Comparison of ENCODE assay signal across 15 cellular contexts in the genomic region with DNA sequence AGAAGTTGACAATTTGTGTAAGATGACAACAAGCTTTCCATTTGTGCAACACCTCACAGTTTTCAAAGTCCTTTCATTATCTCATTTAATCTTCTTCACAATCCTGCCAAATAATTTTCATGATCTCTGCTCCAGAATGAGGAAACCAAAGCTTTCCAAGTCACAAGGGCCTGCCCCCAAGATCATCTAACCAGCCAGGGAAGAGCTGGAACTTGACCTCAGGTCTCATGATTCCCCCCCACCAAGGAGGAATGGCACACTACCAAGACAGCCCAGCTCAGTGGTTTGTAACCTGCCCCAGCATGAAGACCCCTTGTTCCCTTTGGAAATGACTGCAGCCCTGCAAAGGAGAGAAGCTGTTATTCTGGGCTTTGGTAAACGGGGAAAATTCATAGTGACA.
"Had no signal": no experiment of that assay in that cellular context is flagged by ENCODE, and none has a peak within 500 bp of the region (broad histone marks: within the 10 kb centered on the region; RNA-seq: fewer than 3 reads in every experiment).

No MANE protein-coding gene starts in this region.

- H3K4me3 ChIP-seq: dorsolateral prefrontal cortex, sigmoid colon, testis had no signal

- H3K36me3 Mint-ChIP-seq: activated naive CD4-positive, alpha-beta T cell treated with anti-CD3 and anti-CD28 coated beads, Interleukin-2, amount 50 U/mL, for 24 hours had no signal

- DNase-seq: activated B cell treated with CpG ODN at 0.5 μM for 24 hours; activated CD4-positive, alpha-beta T cell treated with anti-CD3 and anti-CD28 coated beads, Interleukin-2, amount 10 ng/mL, durations not matched to agents 24 days and 14 days; activated CD8-positive, alpha-beta memory T cell treated with anti-CD3 and anti-CD28 coated beads for 24 hours; amygdala; dorsolateral prefrontal cortex; foreskin fibroblast; left colon; sigmoid colon; stimulated activated CD4-positive, alpha-beta T cell treated with anti-CD3 and anti-CD28 coated beads, Interleukin-12 subunit alpha, Interleukin-12 subunit beta, amount 100 ng/mL, for 4 hours; stimulated activated naive CD8-positive, alpha-beta T cell treated with anti-CD3 and anti-CD28 coated beads, Interleukin-15, Interleukin-2, amounts not matched to agents 100 U/mL and 50 U/mL, for 24 hours; testis had no signal

- H3K9me3 Mint-ChIP-seq: activated B cell treated with CpG ODN at 0.5 μM for 24 hours; activated CD4-positive, alpha-beta T cell treated with anti-CD3 and anti-CD28 coated beads, Interleukin-2, amount 10 ng/mL, durations not matched to agents 24 days and 14 days; activated naive CD4-positive, alpha-beta T cell treated with anti-CD3 and anti-CD28 coated beads, Interleukin-2, amount 50 U/mL, for 24 hours; activated T-helper 2 cell treated with anti-CD3 and anti-CD28 coated beads, Interferon-gamma antibody, Interleukin-2, Interleukin-4, amounts not matched to agents 10 μg/mL and 5 μg/mL and 100 μg/mL, durations not matched to agents 14 hours and 24 hours and 36 hours had no signal

- H3K27ac ChIP-seq: neutrophil, testis had no signal

- H3K36me3 ChIP-seq: neutrophil, sigmoid colon had no signal

- H3K4me3 Mint-ChIP-seq: activated B cell treated with CpG ODN at 0.5 μM for 24 hours; activated CD4-positive, alpha-beta T cell treated with anti-CD3 and anti-CD28 coated beads, Interleukin-2, amount 10 ng/mL, durations not matched to agents 24 days and 14 days; activated naive CD4-positive, alpha-beta T cell treated with anti-CD3 and anti-CD28 coated beads, Interleukin-2, amount 50 U/mL, for 24 hours had no signal

- H3K27me3 Mint-ChIP-seq: activated B cell treated with CpG ODN at 0.5 μM for 24 hours; activated CD4-positive, alpha-beta T cell treated with anti-CD3 and anti-CD28 coated beads, Interleukin-2, amount 10 ng/mL, durations not matched to agents 24 days and 14 days; activated naive CD4-positive, alpha-beta T cell treated with anti-CD3 and anti-CD28 coated beads, Interleukin-2, amount 50 U/mL, for 24 hours; progenitor cell of endocrine pancreas had no signal

- H3K27me3 ChIP-seq: dorsolateral prefrontal cortex, neutrophil, sigmoid colon, testis had no signal

- H3K9me3 ChIP-seq: neutrophil, sigmoid colon, testis had no signal

- H3K27ac Mint-ChIP-seq: activated B cell treated with CpG ODN at 0.5 μM for 24 hours; activated CD4-positive, alpha-beta T cell treated with anti-CD3 and anti-CD28 coated beads, Interleukin-2, amount 10 ng/mL, durations not matched to agents 24 days and 14 days; activated naive CD4-positive, alpha-beta T cell treated with anti-CD3 and anti-CD28 coated beads, Interleukin-2, amount 50 U/mL, for 24 hours; activated T-helper 2 cell treated with anti-CD3 and anti-CD28 coated beads, Interferon-gamma antibody, Interleukin-2, Interleukin-4, amounts not matched to agents 10 μg/mL and 5 μg/mL and 100 μg/mL, durations not matched to agents 14 hours and 24 hours and 36 hours; progenitor cell of endocrine pancreas had no signal

- H3K4me1 ChIP-seq: sigmoid colon had no signal
